ENCODE assay signal across 26 cellular contexts in the genomic region with DNA sequence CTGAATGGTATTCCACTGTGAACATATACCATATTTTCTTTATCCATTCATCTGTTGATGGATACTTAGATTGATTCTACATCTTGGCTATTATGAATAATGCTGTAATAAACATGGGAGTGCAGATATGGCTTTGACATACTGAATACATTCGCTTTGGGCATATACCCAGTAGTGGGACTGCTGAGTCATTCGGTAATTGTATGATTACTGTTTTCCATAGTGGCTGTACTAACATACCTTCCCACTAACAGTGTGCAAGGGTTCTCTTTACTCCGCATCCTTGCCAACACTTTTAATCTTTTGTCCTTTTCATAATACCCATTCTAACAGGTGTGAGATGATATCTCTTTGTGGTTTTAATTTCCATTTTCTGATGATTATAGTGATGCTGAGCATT.
"Had no signal": no experiment of that assay in that cellular context is flagged by ENCODE, and none has a peak within 500 bp of the region (broad histone marks: within the 10 kb centered on the region; RNA-seq: fewer than 3 reads in every experiment).

No MANE protein-coding gene starts in this region.

- H3K36me3 ChIP-seq: left ventricle myocardium inferior, neural progenitor cell, neutrophil, right atrium auricular region, right lobe of liver, stomach, thyroid gland, transverse colon, upper lobe of left lung, vagina had no signal

- H3K27ac ChIP-seq: hepatocyte, left ventricle myocardium inferior, neural progenitor cell, neutrophil, parathyroid adenoma, right atrium auricular region, right lobe of liver, stomach, testis, thyroid gland, transverse colon, upper lobe of left lung, vagina had no signal

- H3K36me3 Mint-ChIP-seq: mesothelial cell of epicardium, neural progenitor cell had no signal

- H3K4me3 ChIP-seq: hepatocyte, left ventricle myocardium inferior, lung, neural progenitor cell, right atrium auricular region, right lobe of liver, smooth muscle cell, stomach, testis, thyroid gland, transverse colon, upper lobe of left lung, vagina had no signal

- ATAC-seq: natural killer cell, right lobe of liver had no signal

- H3K9ac ChIP-seq: neural progenitor cell, parathyroid adenoma had no signal

- H3K79me2 ChIP-seq: hepatocyte, parathyroid adenoma had no signal

- H3K4me2 ChIP-seq: hepatocyte, neural progenitor cell, smooth muscle cell had no signal

- H3K4me1 ChIP-seq: left ventricle myocardium inferior, neural progenitor cell, parathyroid adenoma, right atrium auricular region, right lobe of liver, stomach, testis, thyroid gland, transverse colon, upper lobe of left lung, vagina had no signal

- DNase-seq: islet precursor cell; left ventricle myocardium inferior; mesendoderm; naive B cell; natural killer cell; nephron progenitor cell; occipital lobe; right lobe of liver; stimulated activated CD4-positive, alpha-beta T cell treated with anti-CD3 and anti-CD28 coated beads, Interleukin-1b, Interleukin-23, amount 100 ng/mL, for 48 hours; stimulated activated CD4-positive, alpha-beta T cell treated with anti-CD3 and anti-CD28 coated beads, Interleukin-2, amount 100 ng/mL, for 48 hours; stimulated activated naive CD4-positive, alpha-beta T cell; stomach; testis; thyroid gland; transverse colon; upper lobe of left lung had no signal

- H3K27ac Mint-ChIP-seq: mesothelial cell of epicardium, naive B cell, natural killer cell, nephron progenitor cell, neural progenitor cell, progenitor cell of endocrine pancreas had no signal

- H3K4me1 Mint-ChIP-seq: mesothelial cell of epicardium, naive B cell, natural killer cell, nephron progenitor cell, neural progenitor cell had no signal

- H3K9me3 ChIP-seq: neutrophil, right lobe of liver, testis, thyroid gland, upper lobe of left lung, vagina had no signal

- H3K27me3 ChIP-seq: hepatocyte, neural progenitor cell, neutrophil, right atrium auricular region, right lobe of liver, stomach, testis, thyroid gland, transverse colon, upper lobe of left lung, vagina had no signal

- H3K27me3 Mint-ChIP-seq: naive B cell, progenitor cell of endocrine pancreas had no signal

- H3K4me3 Mint-ChIP-seq: mesothelial cell of epicardium, naive B cell, natural killer cell, nephron progenitor cell, neural progenitor cell had no signal

- H2AFZ ChIP-seq: hepatocyte, neural progenitor cell, parathyroid adenoma had no signal
